In genomic region chr14:99899578-99900178, GRCh38 we compare ENCODE assay signal across 9 cellular contexts.
DNase-seq lines count a peak whose midpoint lies in the region; ATAC-seq and TF ChIP-seq lines count a peak whose summit lies in the region.
"Had no signal": no experiment of that assay in that cellular context is flagged by ENCODE, and none has a peak within 500 bp of the region (broad histone marks: within the 10 kb centered on the region; RNA-seq: fewer than 3 reads in every experiment).

No MANE protein-coding gene starts in this region.

- no peak for ATAC-seq in T-cell (replicated peaks in 1 of 4)
- ATAC-seq in GM21825 (IDR thresholded peaks at IDR 0.05; ENCODE audit: unreplicated experiment): no peak

- no peaks in the 10 kb centered on the region for H3K9me3 ChIP-seq in SK-N-SH
- H3K9me3 ChIP-seq in hepatocyte (ENCODE audit: low read depth): peaks cover 5% of the 10 kb centered on the region
- H3K9me3 ChIP-seq: HAP-1 had no signal

- H2AFZ ChIP-seq in SK-N-SH (ENCODE audit: low read depth) (peak overlapping the region; percentile 73), hepatocyte (no peak overlapping the region)

- H3K27ac ChIP-seq in SK-N-SH (ENCODE audit: low read depth in 2 of 2, low read length in 1 of 2) (no peak overlapping the region), hepatocyte (no peak overlapping the region)

- H3K4me1 ChIP-seq in SK-N-SH (ENCODE audit: control insufficient read depth in 1 of 2, insufficient read depth in 2 of 2, low read depth in 1 of 2, low read length in 1 of 2) (no peaks in the 10 kb centered on the region; a peak in 1 of 4 replicates), hepatocyte (ENCODE audit: insufficient read depth) (no peaks in the 10 kb centered on the region)

- no peaks in the 10 kb centered on the region for H3K27me3 ChIP-seq in SK-N-SH (ENCODE audit: insufficient read depth)
- H3K27me3 ChIP-seq in hepatocyte: no peaks in the 10 kb centered on the region

- H4K20me1 ChIP-seq in SK-N-SH (ENCODE audit: insufficient read depth) (no peaks in the 10 kb centered on the region), hepatocyte (ENCODE audit: insufficient read depth, poor library complexity, severe bottlenecking) (no peaks in the 10 kb centered on the region)

- peak; percentile 13; the same call in 1 of the 2 replicates for TF ChIP-seq RAD21 in SK-N-SH (IDR thresholded peaks at IDR 0.05; ENCODE audit: low read length)

- TF ChIP-seq EP300 in SK-N-SH (IDR thresholded peaks at IDR 0.05; ENCODE audit: borderline replicate concordance in 1 of 2, low read depth in 1 of 2, low read length in 1 of 2): no peak

- H3K9me3 Mint-ChIP-seq in T-cell: peaks cover 0 to 8% (median 4%) of the 10 kb centered on the region in 3 donors

- peaks cover 9 to 10% of the 10 kb centered on the region in 2 donors for H3K27me3 Mint-ChIP-seq in T-cell

- H3K4me3 ChIP-seq in SK-N-SH (ENCODE audit: low read depth in 2 of 2, low read length in 1 of 2): no peak overlapping the region; a peak in 1 of 4 replicates
- H3K4me3 ChIP-seq in hepatocyte: no peak overlapping the region
- H3K4me3 ChIP-seq: HAP-1 had no signal

- H3K79me2 ChIP-seq in SK-N-SH (ENCODE audit: insufficient read depth): no peaks in the 10 kb centered on the region
- no peaks in the 10 kb centered on the region for H3K79me2 ChIP-seq in hepatocyte

- H3K4me3 Mint-ChIP-seq in T-cell: no peak overlapping the region

- no peaks in the 10 kb centered on the region for H3F3A ChIP-seq in SK-N-SH (replicated peaks; ENCODE audit: insufficient read depth)

- no peak overlapping the region for H3K9ac ChIP-seq in SK-N-SH

- H3K4me2 ChIP-seq in SK-N-SH: no peak overlapping the region
- H3K4me2 ChIP-seq in hepatocyte: no peak overlapping the region

- peaks cover 3 to 35% of the 10 kb centered on the region in 2 experiments for H3K36me3 ChIP-seq in SK-N-SH (replicated peaks in 1 of 2; ENCODE audit: control insufficient read depth in 1 of 2, insufficient read depth in 2 of 2, low read length in 1 of 2)
- no peaks in the 10 kb centered on the region for H3K36me3 ChIP-seq in hepatocyte (replicated peaks; ENCODE audit: insufficient read depth, low read depth)
- H3K36me3 ChIP-seq: HAP-1 had no signal

- H3K27ac Mint-ChIP-seq in T-cell: no peak overlapping the region

- DNase-seq in AG08395 (ENCODE audit: low spot score) (peak; percentile 34), SK-N-SH (peak; percentile 28), hepatocyte (ENCODE audit: low spot score) (peak; percentile 39), HPDE6-E6E7 (ENCODE audit: extremely low spot score) (no peak), T-cell (no peak), H4 (ENCODE audit: low spot score) (no peak)

- 57% methylated on average over 7 of the region's 7 CpGs for WGBS in SK-N-SH (ENCODE audit: low lambda C conversion rate)
- 84% methylated on average over 7 of the region's 7 CpGs for WGBS in hepatocyte (ENCODE audit: low lambda C conversion rate, missing lambda C conversion rate)

- H3K36me3 Mint-ChIP-seq in T-cell: no peaks in the 10 kb centered on the region

- POLR2A ChIA-PET in SK-N-SH (lab: Yijun Ruan, JAX) (no interaction called here), T-cell (lab: Charles Lee) (no interaction called here)

- TF ChIP-seq CTCF in GM12873 (IDR thresholded peaks at IDR 0.05; ENCODE audit: insufficient read depth, low read depth, low read length, missing control alignments) (peak; percentile 31), SK-N-SH (IDR thresholded peaks at IDR 0.05) (peak; percentile 72), hepatocyte (IDR thresholded peaks at IDR 0.05; ENCODE audit: poor library complexity) (peak; percentile 58)

- CTCF ChIA-PET in SK-N-SH (lab: Yijun Ruan, JAX): interaction anchor here (0.6 to 3.1 kb wide), 16 partner anchors 10 to 219 kb away, joined by 3 to 40 read pairs (median 4); partner anchors contain the start of gene EML1
- CTCF ChIA-PET in T-cell (lab: Charles Lee): interaction anchor here (0.5 to 1.5 kb wide), 8 partner anchors 13 to 379 kb away, joined by 3 to 7 read pairs (median 3); no protein-coding TSS in a partner anchor

- no peaks in the 10 kb centered on the region; the same call in 1 of the 2 replicates for H3K9me2 ChIP-seq in SK-N-SH
- no peaks in the 10 kb centered on the region for H3K9me2 ChIP-seq in hepatocyte (replicated peaks; ENCODE audit: insufficient read depth)

- no peaks in the 10 kb centered on the region for H3K4me1 Mint-ChIP-seq in T-cell

TF ChIP-seq in SK-N-SH, 30 proteins besides CTCF, POLR2A, EP300 and RAD21 (continues in another document):
- no peak for TF ChIP-seq ELF1 (IDR thresholded peaks at IDR 0.05)
- no peak for TF ChIP-seq RCOR1 (IDR thresholded peaks at IDR 0.05; ENCODE audit: low read length)
- no peak for TF ChIP-seq TCF12 (IDR thresholded peaks at IDR 0.05)
- TF ChIP-seq USF2 (IDR thresholded peaks at IDR 0.05; ENCODE audit: borderline replicate concordance, low read depth, low read length): no peak
- no peak for TF ChIP-seq ZBTB33 (IDR thresholded peaks at IDR 0.05; ENCODE audit: borderline replicate concordance, low read depth)
- no peak for TF ChIP-seq POLR2AphosphoS5 (IDR thresholded peaks at IDR 0.05; ENCODE audit: low read depth, low read length)
- TF ChIP-seq USF1 (IDR thresholded peaks at IDR 0.05; ENCODE audit: borderline replicate concordance, low read depth): no peak
- TF ChIP-seq FOXM1 (IDR thresholded peaks at IDR 0.05; ENCODE audit: low read depth): no peak
- no peak for TF ChIP-seq RXRA (IDR thresholded peaks at IDR 0.05; ENCODE audit: borderline replicate concordance, low read depth)
- TF ChIP-seq MAX (IDR thresholded peaks at IDR 0.05; ENCODE audit: low read depth): no peak
- no peak for TF ChIP-seq SMC3 (IDR thresholded peaks at IDR 0.05; ENCODE audit: low read depth, low read length)
- TF ChIP-seq PBX3 (IDR thresholded peaks at IDR 0.05): no peak
- no peak for TF ChIP-seq TAF1 (IDR thresholded peaks at IDR 0.05; ENCODE audit: borderline replicate concordance, low read depth, low read length)

Comparison
In these comparisons a context has a peak if more than half of its experiments do, and no peak if none do; other contexts are left out.
1. DNase-seq: peak in AG08395 (single experiment), SK-N-SH (single experiment) and hepatocyte (single experiment); none in HPDE6-E6E7 (single experiment), T-cell (0 of 34) and H4 (single experiment).
2. Peak in every context shown above with its lines, with median percentiles within 50 percentile points of each other: CTCF ChIP-seq.